In genomic region chr15:24772709-24773373, GRCh38 we compare ENCODE assay signal across 1 cellular context.
A peak's percentile ranks its signal among the peaks of the same experiment; 100 is the strongest.
TF ChIP-seq lines count a peak whose summit lies in the region.

No MANE protein-coding gene starts in this region.

TF ChIP-seq in WTC11, 78 proteins besides CTCF, POLR2A, EP300 and RAD21 (continued from another document):
- 0 out of 2 replicates have a peak, but pooled peaks have one; percentile 18 for TF ChIP-seq CREM (CRISPR knock-in tag; IDR thresholded peaks at IDR 0.05)
- no peak for TF ChIP-seq IRF1 (CRISPR knock-in tag; IDR thresholded peaks at IDR 0.05)
- 0 out of 2 replicates have a peak, but pooled peaks have one; percentile 31 for TF ChIP-seq GABPB1 (CRISPR knock-in tag; IDR thresholded peaks at IDR 0.05)
- peak; percentile 89 for TF ChIP-seq USF1 (CRISPR knock-in tag; IDR thresholded peaks at IDR 0.05)
